14 cellular contexts compared by ENCODE assay signal in genomic region chr2:199603748-199604291, GRCh38.
A peak's percentile ranks its signal among the peaks of the same experiment; 100 is the strongest.
DNase-seq lines count a peak whose midpoint lies in the region; ATAC-seq and TF ChIP-seq lines count a peak whose summit lies in the region.
"Had no signal": no experiment of that assay in that cellular context is flagged by ENCODE, and none has a peak within 500 bp of the region (broad histone marks: within the 10 kb centered on the region; RNA-seq: fewer than 3 reads in every experiment).

No MANE protein-coding gene starts in this region.

- H3K27ac Mint-ChIP-seq in type B pancreatic cell (peak overlapping the region; percentile 45), natural killer cell (no peak overlapping the region), HFFc6 (no peak overlapping the region)
- H3K27ac Mint-ChIP-seq: activated CD4-positive, alpha-beta T cell treated with anti-CD3 and anti-CD28 coated beads, Interleukin-2, amount 10 ng/mL, durations not matched to agents 7 days and 5 days; dendritic cell treated with granulocyte-macrophage colony-stimulating factor and Interleukin-4, amounts not matched to agents 40 ng/mL and 50 ng/mL, for 4 days had no signal

- intact Hi-C loops in lower lobe of right lung (cut with DNase I): no loop called here
- intact Hi-C loops in natural killer cell (cut with micrococcal nuclease): no loop called here

- peak overlapping the region; percentile 60 for H3K4me3 Mint-ChIP-seq in type B pancreatic cell
- H3K4me3 Mint-ChIP-seq in natural killer cell: no peak overlapping the region
- no peak overlapping the region for H3K4me3 Mint-ChIP-seq in HFFc6
- H3K4me3 Mint-ChIP-seq: activated CD4-positive, alpha-beta T cell treated with anti-CD3 and anti-CD28 coated beads, Interleukin-2, amount 10 ng/mL, durations not matched to agents 7 days and 5 days; dendritic cell treated with granulocyte-macrophage colony-stimulating factor and Interleukin-4, amounts not matched to agents 40 ng/mL and 50 ng/mL, for 4 days had no signal

- H3K36me3 Mint-ChIP-seq in type B pancreatic cell (no peaks in the 10 kb centered on the region), natural killer cell (no peaks in the 10 kb centered on the region), HFFc6 (ENCODE audit: low read depth) (no peaks in the 10 kb centered on the region)

- H3K27me3 Mint-ChIP-seq in type B pancreatic cell (peaks cover 24% of the 10 kb centered on the region), natural killer cell (ENCODE audit: low read depth in 2 of 2) (peaks cover 0 to 6% of the 10 kb centered on the region in 2 donors), HFFc6 (ENCODE audit: insufficient read depth) (peaks cover 1% of the 10 kb centered on the region)
- H3K27me3 Mint-ChIP-seq: dendritic cell treated with granulocyte-macrophage colony-stimulating factor and Interleukin-4, amounts not matched to agents 40 ng/mL and 50 ng/mL, for 4 days had no signal

- no peaks in the 10 kb centered on the region for H3K36me3 ChIP-seq in lower lobe of right lung

- H3K9me3 Mint-ChIP-seq in type B pancreatic cell: no peaks in the 10 kb centered on the region
- no peaks in the 10 kb centered on the region for H3K9me3 Mint-ChIP-seq in natural killer cell
- H3K9me3 Mint-ChIP-seq in HFFc6: peaks cover 5% of the 10 kb centered on the region; the same call in 1 of the 2 replicates
- H3K9me3 Mint-ChIP-seq: activated CD4-positive, alpha-beta T cell treated with anti-CD3 and anti-CD28 coated beads, Interleukin-2, amount 10 ng/mL, durations not matched to agents 7 days and 5 days; dendritic cell treated with granulocyte-macrophage colony-stimulating factor and Interleukin-4, amounts not matched to agents 40 ng/mL and 50 ng/mL, for 4 days had no signal

- TF ChIP-seq CTCF in coronary artery (IDR thresholded peaks at IDR 0.05) (no peak), lower lobe of right lung (IDR thresholded peaks at IDR 0.05) (no peak), type B pancreatic cell (conservative IDR thresholded peaks at IDR 0.05) (no peak), natural killer cell (IDR thresholded peaks at IDR 0.05) (no peak), HFFc6 (IDR thresholded peaks at IDR 0.05) (no peak)

- H3K4me3 ChIP-seq in coronary artery (peak overlapping the region; percentile 48), lower lobe of right lung (no peak overlapping the region)

- ATAC-seq in lower lobe of right lung (peak; percentile 23 to 29), natural killer cell (no peak)

- H3K27me3 ChIP-seq in lower lobe of right lung (ENCODE audit: low read depth): peaks cover 24% of the 10 kb centered on the region

- H3K4me1 ChIP-seq in lower lobe of right lung: no peaks in the 10 kb centered on the region

- DNase-seq in activated gamma-delta T cell (lab: John Stamatoyannopoulos, UW): peak; percentile 3
- DNase-seq in activated gamma-delta T cell treated with Interleukin-2 at 50 U/mL for 16 hours: no peak
- DNase-seq in coronary artery (ENCODE audit: low spot score): no peak
- DNase-seq in lower lobe of right lung: no peak
- peak; percentile 70 for DNase-seq in type B pancreatic cell (ENCODE audit: extremely low spot score, unreplicated experiment)
- DNase-seq in natural killer cell: no peak
- DNase-seq in cerebellar nuclear complex (lab: John Stamatoyannopoulos, UW): no peak
- no peak for DNase-seq in HFFc6
- DNase-seq: activated CD4-positive, alpha-beta T cell treated with anti-CD3 and anti-CD28 coated beads, Interleukin-2, amount 10 ng/mL, durations not matched to agents 7 days and 5 days; NCI-H2081; stimulated activated CD4-positive, alpha-beta T cell treated with anti-CD3 and anti-CD28 coated beads, Interleukin-1b, Interleukin-23, amount 100 ng/mL, for 48 hours; T-helper 9 cell had no signal

- no peak overlapping the region for H3K27ac ChIP-seq in coronary artery
- H3K27ac ChIP-seq in lower lobe of right lung: no peak overlapping the region
- H3K27ac ChIP-seq: 22Rv1 had no signal

- H3K9me3 ChIP-seq in lower lobe of right lung: no peaks in the 10 kb centered on the region

- H3K4me1 Mint-ChIP-seq in type B pancreatic cell (ENCODE audit: unreplicated experiment) (peaks cover 18% of the 10 kb centered on the region), natural killer cell (peaks cover 0 to 10% of the 10 kb centered on the region in 2 donors), HFFc6 (ENCODE audit: low read depth) (no peaks in the 10 kb centered on the region)

Comparison
In these comparisons a context has a peak if more than half of its experiments do, and no peak if none do; other contexts are left out.
1. DNase-seq: peak in activated gamma-delta T cell (single experiment) and type B pancreatic cell (single experiment); none in activated gamma-delta T cell treated with Interleukin-2 at 50 U/mL for 16 hours (single experiment), coronary artery (single experiment), lower lobe of right lung (single experiment), natural killer cell (single experiment), cerebellar nuclear complex (0 of 2) and HFFc6 (single experiment).
2. ATAC-seq: peak in lower lobe of right lung (2 of 2); none in natural killer cell (0 of 3).